In the genomic region with DNA sequence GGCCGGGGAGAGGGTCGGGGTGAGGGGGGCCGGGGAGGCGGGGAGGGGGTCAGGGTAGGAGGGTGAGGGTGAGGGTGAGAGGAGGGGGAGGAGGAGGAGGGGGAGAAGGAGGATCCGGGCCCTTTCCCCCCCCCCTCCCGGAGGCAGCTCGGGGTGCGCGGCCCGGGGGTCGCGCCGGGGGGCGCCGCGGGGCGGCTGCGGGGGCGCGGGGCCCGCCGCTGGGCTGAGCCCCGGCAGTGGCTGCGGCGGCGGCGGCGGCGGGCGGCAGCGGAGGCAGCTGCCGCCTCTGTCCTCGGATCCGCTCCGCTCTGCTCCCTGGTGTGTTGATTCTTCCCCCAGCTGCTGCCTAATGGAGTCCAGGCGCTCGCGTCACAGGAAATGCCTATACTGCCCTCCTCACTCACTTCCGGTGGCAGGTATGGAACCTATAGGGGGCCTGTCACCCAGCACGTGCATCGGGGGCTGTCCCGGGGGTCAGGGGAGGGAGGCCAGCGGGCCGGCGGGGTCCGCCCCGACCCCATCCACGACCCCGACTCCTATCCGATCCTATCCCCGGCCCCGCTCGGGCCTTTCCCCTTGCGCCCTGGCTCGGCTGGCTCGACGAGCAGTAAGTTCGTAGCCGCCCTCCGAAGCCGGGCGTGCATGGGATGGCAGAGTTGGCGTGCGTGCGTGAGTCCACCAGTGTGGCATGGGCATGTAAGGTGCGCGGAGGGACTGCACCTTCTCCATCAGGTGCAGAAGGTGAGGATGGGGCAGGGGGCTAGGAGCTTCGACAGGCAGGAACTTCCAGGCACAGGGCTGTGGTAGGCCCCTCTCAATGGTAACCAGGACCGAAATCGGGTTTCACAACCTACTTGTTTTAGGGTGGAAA, we compare ENCODE assay signal across 1 cellular context.
TF ChIP-seq lines count a peak whose summit lies in the region.

A gene (minus strand): TSS at position 351 of the 871 bp plus-strand sequence.

TF ChIP-seq in HepG2, 621 proteins besides CTCF, POLR2A, EP300 and RAD21 (continued from another document):
- TF ChIP-seq, protein P1, sequence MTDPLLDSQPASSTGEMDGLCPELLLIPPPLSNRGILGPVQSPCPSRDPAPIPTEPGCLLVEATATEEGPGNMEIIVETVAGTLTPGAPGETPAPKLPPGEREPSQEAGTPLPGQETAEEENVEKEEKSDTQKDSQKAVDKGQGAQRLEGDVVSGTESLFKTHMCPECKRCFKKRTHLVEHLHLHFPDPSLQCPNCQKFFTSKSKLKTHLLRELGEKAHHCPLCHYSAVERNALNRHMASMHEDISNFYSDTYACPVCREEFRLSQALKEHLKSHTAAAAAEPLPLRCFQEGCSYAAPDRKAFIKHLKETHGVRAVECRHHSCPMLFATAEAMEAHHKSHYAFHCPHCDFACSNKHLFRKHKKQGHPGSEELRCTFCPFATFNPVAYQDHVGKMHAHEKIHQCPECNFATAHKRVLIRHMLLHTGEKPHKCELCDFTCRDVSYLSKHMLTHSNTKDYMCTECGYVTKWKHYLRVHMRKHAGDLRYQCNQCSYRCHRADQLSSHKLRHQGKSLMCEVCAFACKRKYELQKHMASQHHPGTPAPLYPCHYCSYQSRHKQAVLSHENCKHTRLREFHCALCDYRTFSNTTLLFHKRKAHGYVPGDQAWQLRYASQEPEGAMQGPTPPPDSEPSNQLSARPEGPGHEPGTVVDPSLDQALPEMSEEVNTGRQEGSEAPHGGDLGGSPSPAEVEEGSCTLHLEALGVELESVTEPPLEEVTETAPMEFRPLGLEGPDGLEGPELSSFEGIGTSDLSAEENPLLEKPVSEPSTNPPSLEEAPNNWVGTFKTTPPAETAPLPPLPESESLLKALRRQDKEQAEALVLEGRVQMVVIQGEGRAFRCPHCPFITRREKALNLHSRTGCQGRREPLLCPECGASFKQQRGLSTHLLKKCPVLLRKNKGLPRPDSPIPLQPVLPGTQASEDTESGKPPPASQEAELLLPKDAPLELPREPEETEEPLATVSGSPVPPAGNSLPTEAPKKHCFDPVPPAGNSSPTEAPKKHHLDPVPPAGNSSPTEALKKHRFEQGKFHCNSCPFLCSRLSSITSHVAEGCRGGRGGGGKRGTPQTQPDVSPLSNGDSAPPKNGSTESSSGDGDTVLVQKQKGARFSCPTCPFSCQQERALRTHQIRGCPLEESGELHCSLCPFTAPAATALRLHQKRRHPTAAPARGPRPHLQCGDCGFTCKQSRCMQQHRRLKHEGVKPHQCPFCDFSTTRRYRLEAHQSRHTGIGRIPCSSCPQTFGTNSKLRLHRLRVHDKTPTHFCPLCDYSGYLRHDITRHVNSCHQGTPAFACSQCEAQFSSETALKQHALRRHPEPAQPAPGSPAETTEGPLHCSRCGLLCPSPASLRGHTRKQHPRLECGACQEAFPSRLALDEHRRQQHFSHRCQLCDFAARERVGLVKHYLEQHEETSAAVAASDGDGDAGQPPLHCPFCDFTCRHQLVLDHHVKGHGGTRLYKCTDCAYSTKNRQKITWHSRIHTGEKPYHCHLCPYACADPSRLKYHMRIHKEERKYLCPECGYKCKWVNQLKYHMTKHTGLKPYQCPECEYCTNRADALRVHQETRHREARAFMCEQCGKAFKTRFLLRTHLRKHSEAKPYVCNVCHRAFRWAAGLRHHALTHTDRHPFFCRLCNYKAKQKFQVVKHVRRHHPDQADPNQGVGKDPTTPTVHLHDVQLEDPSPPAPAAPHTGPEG (CRISPR knock-in tag; IDR thresholded peaks at IDR 0.05), result peak; percentile 56; the same call in 1 of the 2 replicates
- TF ChIP-seq ARHGAP35 (CRISPR knock-in tag; IDR thresholded peaks at IDR 0.05; ENCODE audit: borderline replicate concordance) (0 out of 2 replicates have a peak, but pooled peaks have one; percentile 49), HDAC6 (IDR thresholded peaks at IDR 0.05; ENCODE audit: low read depth, low read length) (no peak)
